In the genomic region with DNA sequence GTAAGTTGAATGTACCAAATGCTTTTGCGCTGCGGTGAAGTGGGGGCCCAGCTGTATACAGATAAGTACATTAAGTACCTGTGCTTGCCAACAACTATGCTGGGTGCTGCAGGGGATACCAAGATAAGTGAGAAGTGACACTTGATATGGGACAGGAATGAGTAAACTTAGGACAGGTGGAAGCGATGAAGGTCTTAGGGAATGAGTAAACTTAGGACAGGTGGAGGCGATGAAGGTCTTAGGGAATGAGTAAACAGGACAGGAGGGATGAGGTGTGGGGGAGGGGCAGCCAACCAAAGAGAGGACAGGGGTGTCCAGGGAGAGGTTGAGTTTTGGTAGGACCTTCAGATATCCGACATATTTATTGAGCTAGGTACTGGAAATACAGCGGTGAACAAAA, we compare ENCODE assay signal across 9 cellular contexts. TPM values are rescaled to one million over a fixed set of nuclear protein-coding genes. Genes with fewer than 3 reads are reported as not detected.
DNase-seq lines count a peak whose midpoint lies in the region; ATAC-seq lines count a peak whose summit lies in the region.
"Had no signal": no experiment of that assay in that cellular context is flagged by ENCODE, and none has a peak within 500 bp of the region (broad histone marks: within the 10 kb centered on the region; RNA-seq: fewer than 3 reads in every experiment).

No MANE protein-coding gene starts in this region.

- 92% methylated on average over 5 of the region's 6 CpGs for WGBS in HUES64

- peaks cover 20% of the 10 kb centered on the region for H3K36me3 Mint-ChIP-seq in central memory CD8-positive, alpha-beta T cell (ENCODE audit: insufficient read depth)
- peaks cover 0 to 34% (median 0%) of the 10 kb centered on the region in 3 donors for H3K36me3 Mint-ChIP-seq in naive thymus-derived CD8-positive, alpha-beta T cell

- H3K27me3 ChIP-seq in BLaER1 (no peaks in the 10 kb centered on the region), HUES64 (ENCODE audit: insufficient read depth, low read length) (no peaks in the 10 kb centered on the region)

- H3K27ac ChIP-seq in BLaER1 (no peak overlapping the region), HUES64 (ENCODE audit: low read depth, low read length) (no peak overlapping the region)

- H3K4me2 ChIP-seq in BLaER1: peak overlapping the region; percentile 86

- DNase-seq in central memory CD8-positive, alpha-beta T cell (ENCODE audit: low spot score in 2 of 2): no peak
- DNase-seq in naive thymus-derived CD8-positive, alpha-beta T cell: no peak
- no peak for DNase-seq in NCI-H2196 treated with DMSO at 0.1 percent for 48 hours (lab: John Stamatoyannopoulos, UW; ENCODE audit: unreplicated experiment)
- DNase-seq in activated CD8-positive, alpha-beta memory T cell treated with anti-CD3 and anti-CD28 coated beads, Interleukin-2, amount 50 U/mL, for 48 hours: no peak
- DNase-seq: hippocampal formation had no signal

- no peak overlapping the region for H3K4me3 Mint-ChIP-seq in central memory CD8-positive, alpha-beta T cell
- H3K4me3 Mint-ChIP-seq in naive thymus-derived CD8-positive, alpha-beta T cell: peak overlapping the region; percentile 52 to 97 (median 88)

- peaks cover 5% of the 10 kb centered on the region for H3K9me3 Mint-ChIP-seq in central memory CD8-positive, alpha-beta T cell
- H3K9me3 Mint-ChIP-seq in naive thymus-derived CD8-positive, alpha-beta T cell: no peaks in the 10 kb centered on the region

- H4K20me1 ChIP-seq in BLaER1: peaks cover 69% of the 10 kb centered on the region

- POLR2A ChIA-PET in naive thymus-derived CD8-positive, alpha-beta T cell (lab: Charles Lee): interaction anchor here (1.3 to 2.4 kb wide), 2 partner anchors 117 to 134 kb away, joined by 3 to 22 read pairs; a partner anchor contains a TSS

- H3K9ac ChIP-seq in BLaER1 (peak overlapping the region; percentile 95; the same call in 1 of the 2 replicates), HUES64 (ENCODE audit: low read depth, low read length) (peak overlapping the region; percentile 97)

- peaks cover 41% of the 10 kb centered on the region for H3K4me1 Mint-ChIP-seq in central memory CD8-positive, alpha-beta T cell
- H3K4me1 Mint-ChIP-seq in naive thymus-derived CD8-positive, alpha-beta T cell: peaks cover 28 to 68% (median 60%) of the 10 kb centered on the region in 4 donors

- ATAC-seq in central memory CD8-positive, alpha-beta T cell (replicated peaks; ENCODE audit: extremely low read depth, poor library complexity, severe bottlenecking): no peak
- ATAC-seq in naive thymus-derived CD8-positive, alpha-beta T cell: no peak
- ATAC-seq in HG02938 (IDR thresholded peaks at IDR 0.05; ENCODE audit: unreplicated experiment) (no peak), GM18858 (IDR thresholded peaks at IDR 0.05; ENCODE audit: unreplicated experiment) (no peak)

- H3K27ac Mint-ChIP-seq in central memory CD8-positive, alpha-beta T cell (ENCODE audit: low read depth): peak overlapping the region; percentile 96
- H3K27ac Mint-ChIP-seq in naive thymus-derived CD8-positive, alpha-beta T cell: peak overlapping the region; percentile 2 to 96 (median 73)

- H3K36me3 ChIP-seq in BLaER1: peaks cover 63% of the 10 kb centered on the region
- H3K36me3 ChIP-seq in HUES64 (ENCODE audit: insufficient read depth, low read length): peaks cover 40% of the 10 kb centered on the region

- H3K4me1 ChIP-seq in BLaER1 (peaks cover 31% of the 10 kb centered on the region), HUES64 (ENCODE audit: insufficient read depth, low read length) (peaks cover 9% of the 10 kb centered on the region)

- H3K4me3 ChIP-seq in BLaER1 (peak overlapping the region; percentile 92), HUES64 (ENCODE audit: low read length) (peak overlapping the region; percentile 99)

- H3K27me3 Mint-ChIP-seq in central memory CD8-positive, alpha-beta T cell: no peaks in the 10 kb centered on the region
- no peaks in the 10 kb centered on the region for H3K27me3 Mint-ChIP-seq in naive thymus-derived CD8-positive, alpha-beta T cell

- no peaks in the 10 kb centered on the region for H3K9me3 ChIP-seq in BLaER1
- H3K9me3 ChIP-seq in HUES64 (ENCODE audit: insufficient read depth, low read depth, low read length): no peaks in the 10 kb centered on the region

RNA-seq across cellular contexts. Expression of a gene that starts 1.4 kb away (rescaled TPM):
- 160 TPM for polyA plus RNA-seq in HUES64 (2013, experiment 1 of 2)
- 176 TPM for polyA plus RNA-seq in HUES64 (2013, experiment 2 of 2)
- total RNA-seq in naive thymus-derived CD8-positive, alpha-beta T cell: 10 to 100 TPM; 74.8 to 82.0 TPM
- 100 to 1,000 TPM; 131 to 153 (median 149) TPM for polyA plus RNA-seq in naive thymus-derived CD8-positive, alpha-beta T cell

RNA-seq across cellular contexts. Expression of a gene that starts 1.5 kb away (rescaled TPM):
- polyA plus RNA-seq in HUES64 (2013, experiment 1 of 2): 31.8 TPM
- 42.1 TPM for polyA plus RNA-seq in HUES64 (2013, experiment 2 of 2)
- total RNA-seq in naive thymus-derived CD8-positive, alpha-beta T cell: 10 to 100 TPM; 21.8 to 25.1 TPM
- 10 to 100 TPM; 52.7 to 61.9 (median 55.7) TPM for polyA plus RNA-seq in naive thymus-derived CD8-positive, alpha-beta T cell

RNA-seq across cellular contexts. Expression of a gene that starts 54.9 kb away (rescaled TPM):
- 19.8 TPM for polyA plus RNA-seq in HUES64 (2013, experiment 1 of 2)
- polyA plus RNA-seq in HUES64 (2013, experiment 2 of 2): 19.8 TPM
- 10 to 100 TPM; 21.5 to 31.4 TPM for total RNA-seq in naive thymus-derived CD8-positive, alpha-beta T cell
- polyA plus RNA-seq in naive thymus-derived CD8-positive, alpha-beta T cell: 10 to 100 TPM; 12.2 to 15.6 (median 14.8) TPM
